8 cellular contexts compared by ENCODE assay signal in genomic region chr14:75229923-75230792, GRCh38. TPM values are rescaled to one million over a fixed set of nuclear protein-coding genes. Genes with fewer than 3 reads are reported as not detected.
A peak's percentile ranks its signal among the peaks of the same experiment; 100 is the strongest.
DNase-seq lines count a peak whose midpoint lies in the region; ATAC-seq lines count a peak whose summit lies in the region.

No MANE protein-coding gene starts in this region.

- H4K20me1 ChIP-seq in GM23248 (ENCODE audit: insufficient read depth): no peaks in the 10 kb centered on the region

- DNase-seq in DMS153 treated with DMSO at 0.1 percent for 48 hours (lab: John Stamatoyannopoulos, UW; ENCODE audit: unreplicated experiment): peak; percentile 44
- DNase-seq in GM23248: peak; percentile 66
- DNase-seq in NCI-H2196 treated with DMSO at 0.1 percent for 48 hours (lab: John Stamatoyannopoulos, UW; ENCODE audit: unreplicated experiment): peak; percentile 79
- DNase-seq in activated T-cell treated with anti-CD3 and anti-CD28 coated beads, Interleukin-2, amount 50 U/mL, for 72 hours: peak; percentile 24 to 42
- peak; percentile 82 for DNase-seq in left ventricle myocardium superior
- peak in 2 of 3 experiments; percentile 19 to 29 for DNase-seq in stimulated activated CD4-positive, alpha-beta T cell treated with anti-CD3 and anti-CD28 coated beads, TNF-alpha, amount 100 ng/mL, for 24 hours (ENCODE audit: low read depth in 3 of 3)
- DNase-seq in NCI-H146 treated with DMSO at 0.1 percent for 48 hours (lab: John Stamatoyannopoulos, UW; ENCODE audit: unreplicated experiment): no peak

- peaks cover 10% of the 10 kb centered on the region for H3K27me3 Mint-ChIP-seq in activated T-cell treated with anti-CD3 and anti-CD28 coated beads, Interleukin-2, amount 50 U/mL, for 72 hours (ENCODE audit: low read depth)

- no peak overlapping the region for H3K27ac Mint-ChIP-seq in activated T-cell treated with anti-CD3 and anti-CD28 coated beads, Interleukin-2, amount 50 U/mL, for 72 hours

- 86 to 88% methylated on average over 6 of the region's 6 CpGs for WGBS in GM23248 (ENCODE audit: low coverage in 1 of 2, low lambda C conversion rate in 2 of 2, missing lambda C conversion rate in 2 of 2), 2 experiments

- peak; percentile 51 to 67 for ATAC-seq in activated T-cell treated with anti-CD3 and anti-CD28 coated beads, Interleukin-2, amount 50 U/mL, for 72 hours (replicated peaks in 1 of 2)
- ATAC-seq in left ventricle myocardium superior: peak; percentile 84
- no peak for ATAC-seq in GM21737 (IDR thresholded peaks at IDR 0.05; ENCODE audit: unreplicated experiment)

- peaks cover 68% of the 10 kb centered on the region for H3K4me1 Mint-ChIP-seq in activated T-cell treated with anti-CD3 and anti-CD28 coated beads, Interleukin-2, amount 50 U/mL, for 72 hours (ENCODE audit: low read depth)

- no peaks in the 10 kb centered on the region for H3K9me2 ChIP-seq in GM23248 (ENCODE audit: insufficient read depth)

- in situ Hi-C loops in GM23248 (cut with MboI): no loop called here

- no peak overlapping the region for H2AFZ ChIP-seq in GM23248

- no peaks in the 10 kb centered on the region for H3K9me3 ChIP-seq in GM23248 (ENCODE audit: low read depth)

- H3K4me3 ChIP-seq in GM23248: no peak overlapping the region

- intact Hi-C loops in left ventricle myocardium superior (cut with micrococcal nuclease): no loop called here

- H3K27me3 ChIP-seq in GM23248 (replicated peaks; ENCODE audit: insufficient read depth): no peaks in the 10 kb centered on the region

- no peaks in the 10 kb centered on the region for H3K9me3 Mint-ChIP-seq in activated T-cell treated with anti-CD3 and anti-CD28 coated beads, Interleukin-2, amount 50 U/mL, for 72 hours

- H3K36me3 Mint-ChIP-seq in activated T-cell treated with anti-CD3 and anti-CD28 coated beads, Interleukin-2, amount 50 U/mL, for 72 hours (ENCODE audit: insufficient read depth in 2 of 2): no peaks in the 10 kb centered on the region

- H3K9ac ChIP-seq in GM23248: no peak overlapping the region

- H3K4me2 ChIP-seq in GM23248 (ENCODE audit: unreplicated experiment): no peak overlapping the region

- no peak overlapping the region for H3K4me3 Mint-ChIP-seq in activated T-cell treated with anti-CD3 and anti-CD28 coated beads, Interleukin-2, amount 50 U/mL, for 72 hours

- H3K4me1 ChIP-seq in GM23248 (ENCODE audit: insufficient read depth): peaks cover 18% of the 10 kb centered on the region

- no peaks in the 10 kb centered on the region for H3K36me3 ChIP-seq in GM23248 (ENCODE audit: low read depth)

- H3F3A ChIP-seq in GM23248 (ENCODE audit: insufficient read depth): 0 out of 2 replicates have a peak, but pooled peaks cover 5% of the 10 kb centered on the region

- H3K79me2 ChIP-seq in GM23248 (ENCODE audit: insufficient read depth): no peaks in the 10 kb centered on the region

- H3K27ac ChIP-seq in GM23248: no peak overlapping the region

RNA-seq across cellular contexts. Expression of gene FOS, which starts 48.5 kb away (rescaled TPM):
- total RNA-seq in GM23248 (2014; rRNA removed; shearing (Covaris generic)): 118 and 124 TPM in 2 replicates
- polyA plus RNA-seq in GM23248 (2016; fragmentation: Nextera tagmentation; extraction: Ambion mirVana): 107 and 110 TPM in 2 replicates
- 10 to 100 TPM; 39.1 to 41.7 TPM for total RNA-seq in activated T-cell treated with anti-CD3 and anti-CD28 coated beads, Interleukin-2, amount 50 U/mL, for 72 hours
- 25.4 TPM for total RNA-seq in left ventricle myocardium superior

RNA-seq across cellular contexts. Expression of gene TMED10, which starts 53.7 kb away (rescaled TPM):
- total RNA-seq in GM23248 (2014; rRNA removed; shearing (Covaris generic)): 359 and 363 TPM in 2 replicates
- 540 and 553 TPM in 2 replicates for polyA plus RNA-seq in GM23248 (2016; fragmentation: Nextera tagmentation; extraction: Ambion mirVana)
- total RNA-seq in activated T-cell treated with anti-CD3 and anti-CD28 coated beads, Interleukin-2, amount 50 U/mL, for 72 hours: 100 to 1,000 TPM; 187 to 235 TPM
- 266 TPM for total RNA-seq in left ventricle myocardium superior
